19 cellular contexts compared by ENCODE assay signal in genomic region chr4:182628540-182628939, GRCh38.
A peak's percentile ranks its signal among the peaks of the same experiment; 100 is the strongest.
DNase-seq lines count a peak whose midpoint lies in the region; ATAC-seq and TF ChIP-seq lines count a peak whose summit lies in the region.
"Had no signal": no experiment of that assay in that cellular context is flagged by ENCODE, and none has a peak within 500 bp of the region (broad histone marks: within the 10 kb centered on the region; RNA-seq: fewer than 3 reads in every experiment).

No MANE protein-coding gene starts in this region.

- ATAC-seq in GM23338 (no peak), HG03095 (IDR thresholded peaks at IDR 0.05; ENCODE audit: unreplicated experiment) (no peak)
- ATAC-seq: CD8-positive, alpha-beta T cell had no signal

- H3K27ac ChIP-seq in GM23338 (ENCODE audit: low read depth) = no peak overlapping the region
- H3K27ac ChIP-seq: 22Rv1, BLaER1, C4-2B had no signal

- H3K4me3 Mint-ChIP-seq in GM23338 (no peak overlapping the region), glutamatergic neuron (ENCODE audit: unreplicated experiment) (no peak overlapping the region), progenitor cell of endocrine pancreas (ENCODE audit: low read depth) (no peak overlapping the region)
- H3K4me3 Mint-ChIP-seq: B cell; CD4-positive, CD25-positive, alpha-beta regulatory T cell; CD8-positive, alpha-beta T cell had no signal

- H3K27me3 Mint-ChIP-seq in GM23338 (ENCODE audit: insufficient read depth, low read depth, poor library complexity) (no peaks in the 10 kb centered on the region), glutamatergic neuron (ENCODE audit: unreplicated experiment) (peaks cover 1% of the 10 kb centered on the region), progenitor cell of endocrine pancreas (no peaks in the 10 kb centered on the region)
- H3K27me3 Mint-ChIP-seq: CD4-positive, CD25-positive, alpha-beta regulatory T cell had no signal

- peaks cover 12% of the 10 kb centered on the region; the same call in 1 of the 2 replicates for H3K4me1 ChIP-seq in GM23338 (ENCODE audit: insufficient read depth)
- H3K4me1 ChIP-seq: BLaER1, Caco-2 had no signal

- H3K27ac Mint-ChIP-seq in GM23338 (0 out of 2 replicates have a peak overlapping the region, but pooled peaks have one; percentile 19), glutamatergic neuron (ENCODE audit: unreplicated experiment) (peak overlapping the region; percentile 1), progenitor cell of endocrine pancreas (peak overlapping the region; percentile 11)
- H3K27ac Mint-ChIP-seq: B cell; CD4-positive, CD25-positive, alpha-beta regulatory T cell; CD8-positive, alpha-beta T cell had no signal

- peaks cover 16% of the 10 kb centered on the region; the same call in 2 of the 3 replicates for H3K36me3 Mint-ChIP-seq in GM23338 (ENCODE audit: low read depth)
- H3K36me3 Mint-ChIP-seq in glutamatergic neuron (ENCODE audit: unreplicated experiment) = peaks cover 6% of the 10 kb centered on the region
- H3K36me3 Mint-ChIP-seq in progenitor cell of endocrine pancreas (ENCODE audit: insufficient read depth) = peaks cover 9% of the 10 kb centered on the region
- H3K36me3 Mint-ChIP-seq: CD4-positive, CD25-positive, alpha-beta regulatory T cell; CD8-positive, alpha-beta T cell had no signal

- no peaks in the 10 kb centered on the region for H3K9me2 ChIP-seq in GM23338 (ENCODE audit: insufficient read depth)

- no peak overlapping the region for H3K4me2 ChIP-seq in GM23338
- H3K4me2 ChIP-seq: BLaER1 had no signal

- no peak for TF ChIP-seq CTCF in GM23338 (conservative IDR thresholded peaks at IDR 0.05; ENCODE audit: low read depth in 2 of 2)
- no peak for TF ChIP-seq CTCF in glutamatergic neuron (IDR thresholded peaks at IDR 0.05; ENCODE audit: partially characterized antibody, unreplicated experiment)
- no peak for TF ChIP-seq CTCF in progenitor cell of endocrine pancreas (IDR thresholded peaks at IDR 0.05; ENCODE audit: unreplicated experiment)

- H3K9me3 Mint-ChIP-seq in GM23338 = peaks cover 5% of the 10 kb centered on the region; the same call in 1 of the 3 replicates
- H3K9me3 Mint-ChIP-seq in glutamatergic neuron (ENCODE audit: unreplicated experiment) = peaks cover 2% of the 10 kb centered on the region
- peaks cover 4% of the 10 kb centered on the region for H3K9me3 Mint-ChIP-seq in progenitor cell of endocrine pancreas (ENCODE audit: low read depth)
- H3K9me3 Mint-ChIP-seq: CD8-positive, alpha-beta T cell had no signal

- H2AFZ ChIP-seq in GM23338 = no peak overlapping the region

- no peaks in the 10 kb centered on the region for H3K27me3 ChIP-seq in GM23338 (ENCODE audit: insufficient read depth)
- H3K27me3 ChIP-seq: BLaER1 had no signal

- DNase-seq in GM23338 (ENCODE audit: low spot score) (no peak), NCI-H526 treated with DMSO at 0.1 percent for 48 hours (lab: John Stamatoyannopoulos, UW) (peak; percentile 68), glutamatergic neuron (no peak), progenitor cell of endocrine pancreas (ENCODE audit: low spot score, unreplicated experiment) (no peak), kidney tubule cell (ENCODE audit: low spot score) (no peak), NCI-H1105 (lab: John Stamatoyannopoulos, UW) (no peak), KBM-7 (no peak)
- DNase-seq: Caco-2; CD4-positive, CD25-positive, alpha-beta regulatory T cell; CD8-positive, alpha-beta T cell; DMS153; DND-41; GOT3; HCEC 1CT had no signal

- peaks cover 23% of the 10 kb centered on the region for H3K4me1 Mint-ChIP-seq in GM23338
- H3K4me1 Mint-ChIP-seq in glutamatergic neuron (ENCODE audit: low read depth, unreplicated experiment) = peaks cover 11% of the 10 kb centered on the region
- peaks cover 26% of the 10 kb centered on the region for H3K4me1 Mint-ChIP-seq in progenitor cell of endocrine pancreas (ENCODE audit: low read depth)
- H3K4me1 Mint-ChIP-seq: B cell; CD4-positive, CD25-positive, alpha-beta regulatory T cell had no signal

- no peak overlapping the region for H3K4me3 ChIP-seq in GM23338
- H3K4me3 ChIP-seq: BLaER1 had no signal

- in situ Hi-C loops in KBM-7 (cut with MboI; ENCODE audit: low pct_unique_long_range_greater_than_20kb, low sequenced_read_pairs) = no loop called here

- no peaks in the 10 kb centered on the region for H3F3A ChIP-seq in GM23338 (replicated peaks; ENCODE audit: low read depth)

- no peaks in the 10 kb centered on the region for H3K79me2 ChIP-seq in GM23338 (replicated peaks; ENCODE audit: insufficient read depth)

- H4K20me1 ChIP-seq in GM23338 (replicated peaks; ENCODE audit: insufficient read depth) = 0 out of 2 replicates have a peak, but pooled peaks cover 4% of the 10 kb centered on the region
- H4K20me1 ChIP-seq: BLaER1 had no signal

- H3K36me3 ChIP-seq in GM23338 (ENCODE audit: insufficient read depth) = no peaks in the 10 kb centered on the region
- H3K36me3 ChIP-seq: BLaER1 had no signal

TF ChIP-seq in GM23338, 12 proteins besides CTCF, POLR2A, EP300 and RAD21 (continues in another document):
- TF ChIP-seq ZNF462 (CRISPR knock-in tag; IDR thresholded peaks at IDR 0.05) = no peak
